15 cellular contexts compared by ENCODE assay signal in genomic region chr1:183110466-183110865, GRCh38.
DNase-seq lines count a peak whose midpoint lies in the region; TF ChIP-seq lines count a peak whose summit lies in the region.
"Had no signal": no experiment of that assay in that cellular context is flagged by ENCODE, and none has a peak within 500 bp of the region (broad histone marks: within the 10 kb centered on the region; RNA-seq: fewer than 3 reads in every experiment).

No MANE protein-coding gene starts in this region.

- no peak overlapping the region for H3K4me3 Mint-ChIP-seq in nephron progenitor cell
- H3K4me3 Mint-ChIP-seq in activated CD4-positive, alpha-beta T cell treated with anti-CD3 and anti-CD28 coated beads, Interleukin-2, amount 10 ng/mL, durations not matched to agents 24 days and 14 days: no peak overlapping the region
- H3K4me3 Mint-ChIP-seq: CD4-positive, CD25-positive, alpha-beta regulatory T cell had no signal

- no peak overlapping the region for H3K4me2 ChIP-seq in Karpas-422 (ENCODE audit: low read depth, low read length, poor library complexity, severe bottlenecking)
- H3K4me2 ChIP-seq: BLaER1 treated with 17β-estradiol and CSF1 and Interleukin-3, amounts not matched to agents 10 nM and 100 nM had no signal

- TF ChIP-seq CTCF in nephron progenitor cell (IDR thresholded peaks at IDR 0.05) (no peak), thyroid gland (IDR thresholded peaks at IDR 0.05) (no peak)

- H2AFZ ChIP-seq in Karpas-422 (ENCODE audit: low read length): no peak overlapping the region

- H3K27ac ChIP-seq in Karpas-422 (ENCODE audit: low read length) (no peak overlapping the region), thyroid gland (peak overlapping the region in 1 of 3 donors; percentile 2)
- H3K27ac ChIP-seq: BLaER1 treated with 17β-estradiol and CSF1 and Interleukin-3, amounts not matched to agents 10 nM and 100 nM had no signal

- no peaks in the 10 kb centered on the region for H3K79me2 ChIP-seq in Karpas-422 (ENCODE audit: low read length)

- no peaks in the 10 kb centered on the region for H3K36me3 ChIP-seq in Karpas-422 (ENCODE audit: insufficient read depth, low read length)
- peaks cover 3 to 8% of the 10 kb centered on the region in 2 donors for H3K36me3 ChIP-seq in thyroid gland

- WGBS in thyroid gland, 2 donors: 42 to 63% methylated on average over 8 of the region's 8 CpGs

- H4K20me1 ChIP-seq in Karpas-422 (ENCODE audit: insufficient read depth, low read depth, low read length): no peaks in the 10 kb centered on the region

- intact Hi-C loops in thyroid gland (cut with DNase I): no loop called here
- intact Hi-C loops in activated CD4-positive, alpha-beta T cell treated with anti-CD3 and anti-CD28 coated beads, Interleukin-2, amount 10 ng/mL, durations not matched to agents 24 days and 14 days (cut with micrococcal nuclease): no loop called here

- DNase-seq in Karpas-422 (peak; percentile 24), astrocyte of the hippocampus (ENCODE audit: low read depth, low spot score) (peak; percentile 45), nephron progenitor cell (no peak), thyroid gland (peak; percentile 80 to 81), hepatic stellate cell (ENCODE audit: low spot score) (no peak), RKO (ENCODE audit: low spot score) (no peak)
- DNase-seq in activated CD4-positive, alpha-beta T cell treated with anti-CD3 and anti-CD28 coated beads, Interleukin-2, amount 10 ng/mL, durations not matched to agents 24 days and 14 days: no peak
- DNase-seq: ACHN; Calu3; CD4-positive, CD25-positive, alpha-beta regulatory T cell; DND-41; GDM1; IMR-90 had no signal

- no peaks in the 10 kb centered on the region for H3K27me3 ChIP-seq in Karpas-422 (ENCODE audit: low read length)
- H3K27me3 ChIP-seq in thyroid gland: no peaks in the 10 kb centered on the region
- H3K27me3 ChIP-seq: BLaER1 treated with 17β-estradiol and CSF1 and Interleukin-3, amounts not matched to agents 10 nM and 100 nM had no signal

- no peaks in the 10 kb centered on the region for H3K9me3 Mint-ChIP-seq in nephron progenitor cell
- H3K9me3 Mint-ChIP-seq in activated CD4-positive, alpha-beta T cell treated with anti-CD3 and anti-CD28 coated beads, Interleukin-2, amount 10 ng/mL, durations not matched to agents 24 days and 14 days: no peaks in the 10 kb centered on the region

- H3K9me3 ChIP-seq in Karpas-422 (ENCODE audit: low read length) (no peaks in the 10 kb centered on the region), thyroid gland (no peaks in the 10 kb centered on the region)
- H3K9me3 ChIP-seq: BLaER1 treated with 17β-estradiol and CSF1 and Interleukin-3, amounts not matched to agents 10 nM and 100 nM; HAP-1 had no signal

- no peaks in the 10 kb centered on the region for H3K9me2 ChIP-seq in Karpas-422 (replicated peaks; ENCODE audit: insufficient read depth, low read length)

- H3K36me3 Mint-ChIP-seq in nephron progenitor cell (ENCODE audit: low read depth): peaks cover 79% of the 10 kb centered on the region
- no peaks in the 10 kb centered on the region for H3K36me3 Mint-ChIP-seq in activated CD4-positive, alpha-beta T cell treated with anti-CD3 and anti-CD28 coated beads, Interleukin-2, amount 10 ng/mL, durations not matched to agents 24 days and 14 days (ENCODE audit: low read depth)
- H3K36me3 Mint-ChIP-seq: CD4-positive, CD25-positive, alpha-beta regulatory T cell had no signal

- H3K27ac Mint-ChIP-seq in nephron progenitor cell: peak overlapping the region; percentile 4
- H3K27ac Mint-ChIP-seq in activated CD4-positive, alpha-beta T cell treated with anti-CD3 and anti-CD28 coated beads, Interleukin-2, amount 10 ng/mL, durations not matched to agents 24 days and 14 days: no peak overlapping the region
- H3K27ac Mint-ChIP-seq: CD4-positive, CD25-positive, alpha-beta regulatory T cell had no signal

- no peak overlapping the region for H3K9ac ChIP-seq in Karpas-422 (ENCODE audit: low read length)
- H3K9ac ChIP-seq: BLaER1 treated with 17β-estradiol and CSF1 and Interleukin-3, amounts not matched to agents 10 nM and 100 nM had no signal

- no peaks in the 10 kb centered on the region for H3K4me1 ChIP-seq in Karpas-422 (ENCODE audit: low read length)
- no peaks in the 10 kb centered on the region for H3K4me1 ChIP-seq in thyroid gland
- H3K4me1 ChIP-seq: HAP-1 had no signal

- peaks cover 10% of the 10 kb centered on the region for H3K4me1 Mint-ChIP-seq in nephron progenitor cell
- H3K4me1 Mint-ChIP-seq in activated CD4-positive, alpha-beta T cell treated with anti-CD3 and anti-CD28 coated beads, Interleukin-2, amount 10 ng/mL, durations not matched to agents 24 days and 14 days: no peaks in the 10 kb centered on the region
- H3K4me1 Mint-ChIP-seq: CD4-positive, CD25-positive, alpha-beta regulatory T cell had no signal

- H3K4me3 ChIP-seq in Karpas-422 (ENCODE audit: low read length) (no peak overlapping the region), thyroid gland (replicated peaks in 1 of 3) (no peak overlapping the region)
- H3K4me3 ChIP-seq: BLaER1 treated with 17β-estradiol and CSF1 and Interleukin-3, amounts not matched to agents 10 nM and 100 nM; HAP-1 had no signal

- TF ChIP-seq POLR2A in thyroid gland (IDR thresholded peaks at IDR 0.05): no peak

- peaks cover 3% of the 10 kb centered on the region for H3K27me3 Mint-ChIP-seq in nephron progenitor cell (ENCODE audit: low read depth, poor library complexity)
- peaks cover 12% of the 10 kb centered on the region for H3K27me3 Mint-ChIP-seq in activated CD4-positive, alpha-beta T cell treated with anti-CD3 and anti-CD28 coated beads, Interleukin-2, amount 10 ng/mL, durations not matched to agents 24 days and 14 days
- H3K27me3 Mint-ChIP-seq: CD4-positive, CD25-positive, alpha-beta regulatory T cell had no signal

Comparison
In these comparisons a context has a peak if more than half of its experiments do, and no peak if none do; other contexts are left out.
1. DNase-seq: peak in Karpas-422 (single experiment), astrocyte of the hippocampus (single experiment) and thyroid gland (2 of 2); none in nephron progenitor cell (single experiment), activated CD4-positive, alpha-beta T cell treated with anti-CD3 and anti-CD28 coated beads, Interleukin-2, amount 10 ng/mL, durations not matched to agents 24 days and 14 days (single experiment), hepatic stellate cell (single experiment) and RKO (single experiment).